Comparison of ENCODE assay signal across 15 cellular contexts in genomic region chr5:176750144-176750543, GRCh38.
DNase-seq lines count a peak whose midpoint lies in the region; ATAC-seq and TF ChIP-seq lines count a peak whose summit lies in the region.
"Had no signal": no experiment of that assay in that cellular context is flagged by ENCODE, and none has a peak within 500 bp of the region (broad histone marks: within the 10 kb centered on the region; RNA-seq: fewer than 3 reads in every experiment).

No MANE protein-coding gene starts in this region.

- no peaks in the 10 kb centered on the region for H3K9me3 ChIP-seq in endodermal cell (ENCODE audit: control insufficient read depth, low read length)
- H3K9me3 ChIP-seq: HAP-1 had no signal

- TF ChIP-seq CTCF in endodermal cell (conservative IDR thresholded peaks at IDR 0.05): peak; percentile 34

- H3K27ac ChIP-seq in endodermal cell (ENCODE audit: low read depth, low read length): no peak overlapping the region
- H3K27ac ChIP-seq: BLaER1 treated with 17β-estradiol and CSF1 and Interleukin-3, amounts not matched to agents 10 nM and 100 nM had no signal

- ATAC-seq in activated CD8-positive, alpha-beta memory T cell treated with anti-CD3 and anti-CD28 coated beads, Interleukin-2, amount 10 ng/mL, durations not matched to agents 7 days and 5 days: no peak
- ATAC-seq in sciatic nerve: no peak
- ATAC-seq: HepG2 had no signal

- H3K4me1 Mint-ChIP-seq in activated CD8-positive, alpha-beta memory T cell treated with anti-CD3 and anti-CD28 coated beads, Interleukin-2, amount 10 ng/mL, durations not matched to agents 7 days and 5 days: peaks cover 9% of the 10 kb centered on the region
- H3K4me1 Mint-ChIP-seq in endodermal cell: peaks cover 10% of the 10 kb centered on the region

- H3K27me3 Mint-ChIP-seq in activated CD8-positive, alpha-beta memory T cell treated with anti-CD3 and anti-CD28 coated beads, Interleukin-2, amount 10 ng/mL, durations not matched to agents 7 days and 5 days: peaks cover 62% of the 10 kb centered on the region
- H3K27me3 Mint-ChIP-seq in endodermal cell (ENCODE audit: insufficient read depth): peaks cover 6% of the 10 kb centered on the region

- no peaks in the 10 kb centered on the region for H3K9me3 Mint-ChIP-seq in activated CD8-positive, alpha-beta memory T cell treated with anti-CD3 and anti-CD28 coated beads, Interleukin-2, amount 10 ng/mL, durations not matched to agents 7 days and 5 days (ENCODE audit: low read depth)
- H3K9me3 Mint-ChIP-seq in endodermal cell: no peaks in the 10 kb centered on the region

- H3K4me3 ChIP-seq in endodermal cell (ENCODE audit: low read length): no peak overlapping the region
- H3K4me3 ChIP-seq: BLaER1 treated with 17β-estradiol and CSF1 and Interleukin-3, amounts not matched to agents 10 nM and 100 nM; HAP-1 had no signal

- H3K27ac Mint-ChIP-seq in activated CD8-positive, alpha-beta memory T cell treated with anti-CD3 and anti-CD28 coated beads, Interleukin-2, amount 10 ng/mL, durations not matched to agents 7 days and 5 days: no peak overlapping the region
- no peak overlapping the region for H3K27ac Mint-ChIP-seq in endodermal cell
- H3K27ac Mint-ChIP-seq: CD4-positive, CD25-positive, alpha-beta regulatory T cell had no signal

- CTCF ChIA-PET in activated CD8-positive, alpha-beta memory T cell treated with anti-CD3 and anti-CD28 coated beads, Interleukin-2, amount 10 ng/mL, durations not matched to agents 7 days and 5 days (lab: Charles Lee): no interaction called here

- peak; percentile 32 for DNase-seq in activated CD8-positive, alpha-beta memory T cell treated with anti-CD3 and anti-CD28 coated beads, Interleukin-2, amount 10 ng/mL, durations not matched to agents 7 days and 5 days
- no peak for DNase-seq in activated CD8-positive, alpha-beta memory T cell treated with anti-CD3 and anti-CD28 coated beads, Interleukin-2, amount 50 U/mL, for 48 hours
- peak; percentile 19 for DNase-seq in endodermal cell
- peak; percentile 18 for DNase-seq in sciatic nerve (ENCODE audit: low spot score)
- no peak for DNase-seq in NCI-H2081 (lab: John Stamatoyannopoulos, UW)
- DNase-seq in foreskin melanocyte: no peak
- no peak for DNase-seq in activated CD4-positive, alpha-beta T cell treated with anti-CD3 and anti-CD28 coated beads for 4 hours
- DNase-seq: ACHN; CD4-positive, CD25-positive, alpha-beta regulatory T cell; DMS79; EL; GOT3 had no signal

- H3K36me3 ChIP-seq in endodermal cell (ENCODE audit: control insufficient read depth, insufficient read depth, low read length): no peaks in the 10 kb centered on the region
- H3K36me3 ChIP-seq: BLaER1 treated with 17β-estradiol and CSF1 and Interleukin-3, amounts not matched to agents 10 nM and 100 nM; HAP-1 had no signal

- intact Hi-C loops in sciatic nerve (cut with DNase I): no loop called here

- 88 to 92% methylated on average over 7 to 10 of the region's 10 CpGs for WGBS in endodermal cell (ENCODE audit: insufficient coverage in 1 of 2, insufficient read length in 1 of 2), 2 experiments

- H3K4me1 ChIP-seq in endodermal cell (ENCODE audit: control insufficient read depth, insufficient read depth, low read length): no peaks in the 10 kb centered on the region
- H3K4me1 ChIP-seq: HAP-1 had no signal

- H3K27me3 ChIP-seq in endodermal cell (ENCODE audit: control insufficient read depth, insufficient read depth, low read length, poor library complexity, severe bottlenecking): peaks cover 1% of the 10 kb centered on the region

- no peaks in the 10 kb centered on the region for H3K36me3 Mint-ChIP-seq in activated CD8-positive, alpha-beta memory T cell treated with anti-CD3 and anti-CD28 coated beads, Interleukin-2, amount 10 ng/mL, durations not matched to agents 7 days and 5 days
- H3K36me3 Mint-ChIP-seq in endodermal cell (ENCODE audit: low read depth): no peaks in the 10 kb centered on the region

- no peak overlapping the region for H3K9ac ChIP-seq in endodermal cell (ENCODE audit: extremely low read depth, low read length, poor library complexity, severe bottlenecking)
- H3K9ac ChIP-seq: BLaER1 treated with 17β-estradiol and CSF1 and Interleukin-3, amounts not matched to agents 10 nM and 100 nM had no signal

- no peak overlapping the region for H3K4me3 Mint-ChIP-seq in activated CD8-positive, alpha-beta memory T cell treated with anti-CD3 and anti-CD28 coated beads, Interleukin-2, amount 10 ng/mL, durations not matched to agents 7 days and 5 days
- no peak overlapping the region for H3K4me3 Mint-ChIP-seq in endodermal cell
- H3K4me3 Mint-ChIP-seq: CD4-positive, CD25-positive, alpha-beta regulatory T cell had no signal

Comparison
In these comparisons a context has a peak if more than half of its experiments do, and no peak if none do; other contexts are left out.
1. DNase-seq: peak in activated CD8-positive, alpha-beta memory T cell treated with anti-CD3 and anti-CD28 coated beads, Interleukin-2, amount 10 ng/mL, durations not matched to agents 7 days and 5 days (single experiment), endodermal cell (single experiment) and sciatic nerve (single experiment); none in activated CD8-positive, alpha-beta memory T cell treated with anti-CD3 and anti-CD28 coated beads, Interleukin-2, amount 50 U/mL, for 48 hours (single experiment), NCI-H2081 (0 of 2), foreskin melanocyte (single experiment) and activated CD4-positive, alpha-beta T cell treated with anti-CD3 and anti-CD28 coated beads for 4 hours (0 of 2).